ENCODE assay signal across 13 cellular contexts in the genomic region with DNA sequence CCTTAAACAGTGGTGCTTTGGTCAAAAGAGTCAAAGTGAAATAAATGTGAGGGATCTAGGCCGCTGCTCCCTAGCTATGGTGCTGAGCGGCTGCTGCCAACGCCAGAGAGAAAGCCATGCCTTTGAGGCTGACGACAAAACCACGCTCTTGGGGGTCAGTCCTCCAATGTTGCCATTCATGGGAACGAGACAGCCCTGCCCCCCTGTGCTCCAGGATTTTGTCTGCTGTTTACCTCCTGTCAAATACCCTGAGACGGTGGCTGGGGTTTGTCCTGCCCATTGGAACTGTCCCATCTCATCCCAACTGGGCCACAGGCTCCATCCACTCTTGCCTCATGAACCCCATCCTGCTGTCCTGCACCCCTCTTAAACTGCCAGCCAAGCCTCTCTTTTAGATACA.
"Had no signal": no experiment of that assay in that cellular context is flagged by ENCODE, and none has a peak within 500 bp of the region (broad histone marks: within the 10 kb centered on the region; RNA-seq: fewer than 3 reads in every experiment).

No MANE protein-coding gene starts in this region.

- H3K4me1 ChIP-seq: vagina had no signal

- H3K4me3 Mint-ChIP-seq: activated naive CD8-positive, alpha-beta T cell; central memory CD8-positive, alpha-beta T cell; effector memory CD8-positive, alpha-beta T cell had no signal

- H3K36me3 ChIP-seq: ovary, vagina had no signal

- H3K36me3 Mint-ChIP-seq: activated naive CD8-positive, alpha-beta T cell had no signal

- ATAC-seq: effector memory CD8-positive, alpha-beta T cell had no signal

- H3K27ac Mint-ChIP-seq: activated naive CD8-positive, alpha-beta T cell; effector memory CD8-positive, alpha-beta T cell had no signal

- H3K27me3 ChIP-seq: ovary, vagina had no signal

- H3K27ac ChIP-seq: ovary, vagina had no signal

- H3K9me3 Mint-ChIP-seq: central memory CD8-positive, alpha-beta T cell; effector memory CD8-positive, alpha-beta T cell had no signal

- H3K9me3 ChIP-seq: ovary, vagina had no signal

- H3K4me3 ChIP-seq: lung, ovary, vagina had no signal

- DNase-seq: activated CD4-positive, alpha-beta T cell treated with anti-CD3 and anti-CD28 coated beads, Interleukin-2, amount 50 U/mL, for 4 hours; cortex of kidney; effector memory CD8-positive, alpha-beta T cell; hippocampal formation; islet precursor cell; ovary; stimulated activated CD4-positive, alpha-beta T cell treated with anti-CD3 and anti-CD28 coated beads, Interleukin-2, amount 100 ng/mL, for 24 hours; stimulated activated naive CD4-positive, alpha-beta T cell treated with Interleukin-2 at 50 U/mL for 16 hours; SW 1271 had no signal
